Comparison of ENCODE assay signal across 12 cellular contexts in genomic region chr17:44223574-44224046, GRCh38. TPM values are rescaled to one million over a fixed set of nuclear protein-coding genes. Genes with fewer than 3 reads are reported as not detected.
DNase-seq lines count a peak whose midpoint lies in the region; ATAC-seq and TF ChIP-seq lines count a peak whose summit lies in the region.
"Had no signal": no experiment of that assay in that cellular context is flagged by ENCODE, and none has a peak within 500 bp of the region (broad histone marks: within the 10 kb centered on the region; RNA-seq: fewer than 3 reads in every experiment).

No MANE protein-coding gene starts in this region.

- no peaks in the 10 kb centered on the region for H3K27me3 Mint-ChIP-seq in natural killer cell (ENCODE audit: low read depth in 2 of 2)
- no peaks in the 10 kb centered on the region for H3K27me3 Mint-ChIP-seq in natural killer cell treated with Interleukin-12 subunit alpha and Interleukin-12 subunit beta and Interleukin-15 and Interleukin-18, amount 100 ng/mL, for 72 hours

- no peak overlapping the region for H3K56ac ChIP-seq in mesendoderm (ENCODE audit: low read length)

- ATAC-seq in natural killer cell = no peak
- no peak for ATAC-seq in natural killer cell treated with Interleukin-12 subunit alpha and Interleukin-12 subunit beta and Interleukin-15 and Interleukin-18, amount 100 ng/mL, for 72 hours
- ATAC-seq in HG03175 (IDR thresholded peaks at IDR 0.05; ENCODE audit: unreplicated experiment) = no peak

- no peak overlapping the region for H3K27ac Mint-ChIP-seq in natural killer cell
- no peak overlapping the region for H3K27ac Mint-ChIP-seq in natural killer cell treated with Interleukin-12 subunit alpha and Interleukin-12 subunit beta and Interleukin-15 and Interleukin-18, amount 100 ng/mL, for 72 hours
- H3K27ac Mint-ChIP-seq: activated naive CD8-positive, alpha-beta T cell treated with anti-CD3 and anti-CD28 coated beads, Interleukin-2, amount 10 ng/mL, durations not matched to agents 7 days and 5 days; CD14-positive monocyte had no signal

- H3K27ac ChIP-seq in mesendoderm (ENCODE audit: low read depth, low read length) = no peak overlapping the region

- no peak overlapping the region for H2BK15ac ChIP-seq in mesendoderm (replicated peaks; ENCODE audit: low read depth)

- H3K79me2 ChIP-seq in mesendoderm (ENCODE audit: control insufficient read depth, insufficient read depth, low read length) = peaks cover 8% of the 10 kb centered on the region

- H4K8ac ChIP-seq in mesendoderm (ENCODE audit: low read depth, low read length) = no peak overlapping the region

- no peak for TF ChIP-seq CTCF in natural killer cell (IDR thresholded peaks at IDR 0.05)
- no peak for TF ChIP-seq CTCF in cardiac fibroblast (IDR thresholded peaks at IDR 0.05; ENCODE audit: low read depth, low read length)

- H3K4ac ChIP-seq in mesendoderm (ENCODE audit: low read depth, low read length) = no peak overlapping the region

- H2AK5ac ChIP-seq in mesendoderm (ENCODE audit: low read length) = no peak overlapping the region

- H3K9me3 Mint-ChIP-seq in natural killer cell = no peaks in the 10 kb centered on the region
- H3K9me3 Mint-ChIP-seq in natural killer cell treated with Interleukin-12 subunit alpha and Interleukin-12 subunit beta and Interleukin-15 and Interleukin-18, amount 100 ng/mL, for 72 hours = no peaks in the 10 kb centered on the region
- H3K9me3 Mint-ChIP-seq: activated naive CD8-positive, alpha-beta T cell treated with anti-CD3 and anti-CD28 coated beads, Interleukin-2, amount 10 ng/mL, durations not matched to agents 7 days and 5 days; CD14-positive monocyte; T-helper 2 cell treated with Interferon-gamma antibody and Interleukin-4, amounts not matched to agents 5 μg/mL and 100 μg/mL, for 36 hours had no signal

- no peak for DNase-seq in natural killer cell
- DNase-seq in natural killer cell treated with Interleukin-12 subunit alpha and Interleukin-12 subunit beta and Interleukin-15 and Interleukin-18, amount 100 ng/mL, for 72 hours (ENCODE audit: low spot score) = no peak
- DNase-seq in cardiac fibroblast (ENCODE audit: low read depth in 2 of 2) = peak; percentile 76 to 78
- DNase-seq in lung microvascular endothelial cell (ENCODE audit: low read depth in 2 of 2) = peak; percentile 36 to 82
- DNase-seq in stimulated activated CD4-positive, alpha-beta T cell treated with anti-CD3 and anti-CD28 coated beads, Interleukin-1b, Interleukin-23, amount 100 ng/mL, for 48 hours = no peak
- no peak for DNase-seq in occipital lobe (lab: John Stamatoyannopoulos, UW)
- DNase-seq in mesendoderm = no peak
- DNase-seq: activated naive CD8-positive, alpha-beta T cell treated with anti-CD3 and anti-CD28 coated beads, Interleukin-2, amount 10 ng/mL, durations not matched to agents 7 days and 5 days; NCI-H1417 had no signal

- peaks cover 19 to 25% of the 10 kb centered on the region in 2 donors for H3K4me1 Mint-ChIP-seq in natural killer cell
- H3K4me1 Mint-ChIP-seq in natural killer cell treated with Interleukin-12 subunit alpha and Interleukin-12 subunit beta and Interleukin-15 and Interleukin-18, amount 100 ng/mL, for 72 hours (ENCODE audit: low read depth in 2 of 2) = peaks cover 17 to 18% of the 10 kb centered on the region in 2 donors

- H3K36me3 ChIP-seq in mesendoderm (ENCODE audit: control insufficient read depth, insufficient read depth, low read length) = no peaks in the 10 kb centered on the region

- H3K4me3 ChIP-seq in cardiac fibroblast (replicated peaks in 1 of 2; ENCODE audit: low read depth in 2 of 2, low read length in 2 of 2) (no peak overlapping the region), mesendoderm (ENCODE audit: low read length) (no peak overlapping the region)

- no CpG with 5 or more reads among the region's 7 CpGs for WGBS in mesendoderm (ENCODE audit: extremely low coverage, insufficient coverage, low lambda C conversion rate)

- H3K4me2 ChIP-seq in mesendoderm (ENCODE audit: low read length) = no peak overlapping the region

- no peak overlapping the region for H3K9ac ChIP-seq in mesendoderm (ENCODE audit: low read length)

- no peak overlapping the region for H2BK5ac ChIP-seq in mesendoderm (ENCODE audit: low read length)

- H3K23ac ChIP-seq in mesendoderm (ENCODE audit: low read length) = no peak overlapping the region

- H3K27me3 ChIP-seq in mesendoderm (ENCODE audit: insufficient read depth, low read length, poor library complexity) = no peaks in the 10 kb centered on the region

- H3K18ac ChIP-seq in mesendoderm (ENCODE audit: low read length) = no peak overlapping the region

- no peak overlapping the region for H2BK120ac ChIP-seq in mesendoderm (ENCODE audit: low read depth, low read length)

- peak overlapping the region; percentile 49 for H3K4me3 Mint-ChIP-seq in natural killer cell
- no peak overlapping the region for H3K4me3 Mint-ChIP-seq in natural killer cell treated with Interleukin-12 subunit alpha and Interleukin-12 subunit beta and Interleukin-15 and Interleukin-18, amount 100 ng/mL, for 72 hours
- H3K4me3 Mint-ChIP-seq: CD14-positive monocyte had no signal

- no peaks in the 10 kb centered on the region for H3K4me1 ChIP-seq in mesendoderm (ENCODE audit: control insufficient read depth, low read depth, low read length)

- H3K79me1 ChIP-seq in mesendoderm (ENCODE audit: low read length) = no peaks in the 10 kb centered on the region

- no peak overlapping the region for H4K5ac ChIP-seq in mesendoderm (ENCODE audit: low read length)

- intact Hi-C loops in natural killer cell (cut with micrococcal nuclease) = no loop called here

- no peaks in the 10 kb centered on the region for H3K36me3 Mint-ChIP-seq in natural killer cell
- no peaks in the 10 kb centered on the region for H3K36me3 Mint-ChIP-seq in natural killer cell treated with Interleukin-12 subunit alpha and Interleukin-12 subunit beta and Interleukin-15 and Interleukin-18, amount 100 ng/mL, for 72 hours
- H3K36me3 Mint-ChIP-seq: CD14-positive monocyte had no signal

RNA-seq across cellular contexts. Expression of gene UBTF, which starts 4.1 kb away (rescaled TPM):
- 100 to 1,000 TPM; 132 to 169 (median 168) TPM for total RNA-seq in natural killer cell
- total RNA-seq in natural killer cell treated with Interleukin-12 subunit alpha and Interleukin-12 subunit beta and Interleukin-15 and Interleukin-18, amount 100 ng/mL, for 72 hours = 100 to 1,000 TPM; 109 to 201 TPM
- total RNA-seq in lung microvascular endothelial cell = 28.3 and 40.5 TPM in 2 replicates
- total RNA-seq in occipital lobe = 73.3 TPM
- polyA plus RNA-seq in mesendoderm (2013, experiment 1 of 2) = 78.1 TPM
- 78.4 TPM for polyA plus RNA-seq in mesendoderm (2013, experiment 2 of 2)

RNA-seq across cellular contexts. Expression of gene ATXN7L3, which starts 23.9 kb away (rescaled TPM):
- total RNA-seq in natural killer cell (100 to 1,000 TPM in 2 of 3 donors, 10 to 100 TPM in 1; 87.6 to 112 (median 109) TPM), lung microvascular endothelial cell (26.8 and 41.7 TPM in 2 replicates), occipital lobe (66.0 TPM)
- total RNA-seq in natural killer cell treated with Interleukin-12 subunit alpha and Interleukin-12 subunit beta and Interleukin-15 and Interleukin-18, amount 100 ng/mL, for 72 hours = 100 to 1,000 TPM; 117 to 139 TPM
- 48.5 TPM for polyA plus RNA-seq in mesendoderm (2013, experiment 1 of 2)
- 47.5 TPM for polyA plus RNA-seq in mesendoderm (2013, experiment 2 of 2)

RNA-seq across cellular contexts. Expression of gene TMUB2, which starts 36.8 kb away (rescaled TPM):
- total RNA-seq in natural killer cell (10 to 100 TPM; 40.4 to 48.2 (median 41.0) TPM), lung microvascular endothelial cell (23.5 and 39.9 TPM in 2 replicates), occipital lobe (26.0 TPM)
- 10 to 100 TPM; 28.1 to 28.8 TPM for total RNA-seq in natural killer cell treated with Interleukin-12 subunit alpha and Interleukin-12 subunit beta and Interleukin-15 and Interleukin-18, amount 100 ng/mL, for 72 hours
- polyA plus RNA-seq in mesendoderm (2013, experiment 1 of 2) = 11.7 TPM
- 11.4 TPM for polyA plus RNA-seq in mesendoderm (2013, experiment 2 of 2)

RNA-seq across cellular contexts. Expression of gene SLC4A1, which starts 44.3 kb away (rescaled TPM):
- total RNA-seq in natural killer cell (not detected), lung microvascular endothelial cell (not detected in 2 replicates), occipital lobe (5.8 TPM)
- not detected for total RNA-seq in natural killer cell treated with Interleukin-12 subunit alpha and Interleukin-12 subunit beta and Interleukin-15 and Interleukin-18, amount 100 ng/mL, for 72 hours
- 0.04 TPM for polyA plus RNA-seq in mesendoderm (2013, experiment 1 of 2)
- 0.01 TPM for polyA plus RNA-seq in mesendoderm (2013, experiment 2 of 2)
- total RNA-seq: activated naive CD8-positive, alpha-beta T cell treated with anti-CD3 and anti-CD28 coated beads, Interleukin-2, amount 10 ng/mL, durations not matched to agents 7 days and 5 days had no signal

RNA-seq across cellular contexts. Expression of gene ASB16, which starts 53.1 kb away (rescaled TPM):
- total RNA-seq in natural killer cell = not detected
- total RNA-seq in natural killer cell treated with Interleukin-12 subunit alpha and Interleukin-12 subunit beta and Interleukin-15 and Interleukin-18, amount 100 ng/mL, for 72 hours = under 1 TPM in 1 of 2 donors, not detected in 1; 0.33 TPM
- not detected in 2 replicates for total RNA-seq in lung microvascular endothelial cell
- not detected for total RNA-seq in occipital lobe
- not detected for polyA plus RNA-seq in mesendoderm (2013, experiment 1 of 2)
- polyA plus RNA-seq in mesendoderm (2013, experiment 2 of 2) = not detected
- polyA plus RNA-seq: CD14-positive monocyte had no signal

Comparison
In these comparisons a context has a peak if more than half of its experiments do, and no peak if none do; other contexts are left out.
1. DNase-seq: peak in cardiac fibroblast (2 of 2) and lung microvascular endothelial cell (2 of 2); none in natural killer cell (single experiment), natural killer cell treated with Interleukin-12 subunit alpha and Interleukin-12 subunit beta and Interleukin-15 and Interleukin-18, amount 100 ng/mL, for 72 hours (single experiment), stimulated activated CD4-positive, alpha-beta T cell treated with anti-CD3 and anti-CD28 coated beads, Interleukin-1b, Interleukin-23, amount 100 ng/mL, for 48 hours (single experiment), occipital lobe (single experiment) and mesendoderm (single experiment).